1 cellular context compared by ENCODE assay signal in genomic region chr1:43348809-43349593, GRCh38.
TF ChIP-seq lines count a peak whose summit lies in the region.

No MANE protein-coding gene starts in this region.

TF ChIP-seq in HepG2, 621 proteins besides CTCF, POLR2A, EP300 and RAD21 (continued from another document and continues in another):
- TF ChIP-seq IRF1 (CRISPR knock-in tag; IDR thresholded peaks at IDR 0.05; ENCODE audit: low read depth) = no peak
- 0 out of 2 replicates have a peak, but pooled peaks have one; percentile 46 for TF ChIP-seq ZBTB4 (CRISPR knock-in tag; IDR thresholded peaks at IDR 0.05; ENCODE audit: borderline replicate concordance)
- no peak; a peak in 1 of 4 replicates for TF ChIP-seq NR2F1 (CRISPR knock-in tag; IDR thresholded peaks at IDR 0.05)
- TF ChIP-seq DMTF1 (CRISPR knock-in tag; IDR thresholded peaks at IDR 0.05) = 0 out of 2 replicates have a peak, but pooled peaks have one; percentile 66
- peak; percentile 97 for TF ChIP-seq ZNF121 (CRISPR knock-in tag; IDR thresholded peaks at IDR 0.05)
- TF ChIP-seq ATF4 (CRISPR knock-in tag; IDR thresholded peaks at IDR 0.05) = peak in 1 of 2 experiments; percentile 53; a peak in 1 of 4 replicates
- TF ChIP-seq HMG20A (CRISPR knock-in tag; IDR thresholded peaks at IDR 0.05; ENCODE audit: borderline replicate concordance) = no peak
- TF ChIP-seq MYPOP (CRISPR knock-in tag; IDR thresholded peaks at IDR 0.05) = peak; percentile 75; the same call in 1 of the 2 replicates
- peak; percentile 20 for TF ChIP-seq MEIS2 (CRISPR knock-in tag; IDR thresholded peaks at IDR 0.05)
- peak; percentile 66; the same call in 1 of the 2 replicates for TF ChIP-seq SNAPC4 (CRISPR knock-in tag; IDR thresholded peaks at IDR 0.05)
- TF ChIP-seq ZSCAN12 (CRISPR knock-in tag; IDR thresholded peaks at IDR 0.05) = peak; percentile 80; the same call in 1 of the 2 replicates
- 0 out of 2 replicates have a peak, but pooled peaks have one; percentile 15 for TF ChIP-seq ZFP37 (CRISPR knock-in tag; IDR thresholded peaks at IDR 0.05; ENCODE audit: borderline replicate concordance)
- TF ChIP-seq ZNF510 (CRISPR knock-in tag; IDR thresholded peaks at IDR 0.05; ENCODE audit: low read depth) = no peak
- TF ChIP-seq DRAP1 (CRISPR knock-in tag; IDR thresholded peaks at IDR 0.05) = peak; percentile 46; the same call in 1 of the 2 replicates
- TF ChIP-seq TEAD3 (CRISPR knock-in tag; optimal IDR thresholded peaks at IDR 0.05; ENCODE audit: borderline replicate concordance) = peak; percentile 23
- TF ChIP-seq BRCA1 (CRISPR knock-in tag; IDR thresholded peaks at IDR 0.05) = peak; percentile 52; the same call in 1 of the 2 replicates
- no peak; the same call in 1 of the 2 replicates for TF ChIP-seq RFX1 (IDR thresholded peaks at IDR 0.05)
- TF ChIP-seq NR0B2 (CRISPR knock-in tag; IDR thresholded peaks at IDR 0.05) = 0 out of 2 replicates have a peak, but pooled peaks have one; percentile 2
- TF ChIP-seq RBM39 (IDR thresholded peaks at IDR 0.05; ENCODE audit: low read depth, low read length, poor library complexity, severe bottlenecking) = peak; percentile 35
- TF ChIP-seq ERF (CRISPR knock-in tag; IDR thresholded peaks at IDR 0.05) = peak; percentile 57
- peak; percentile 42 for TF ChIP-seq MEIS1 (CRISPR knock-in tag; IDR thresholded peaks at IDR 0.05; ENCODE audit: borderline replicate concordance)
- no peak for TF ChIP-seq HNRNPUL1 (IDR thresholded peaks at IDR 0.05; ENCODE audit: low read depth, low read length)
- peak; percentile 59 to 65; a peak in 3 of 4 replicates for TF ChIP-seq HMGXB4 (CRISPR knock-in tag; IDR thresholded peaks at IDR 0.05; ENCODE audit: borderline replicate concordance in 1 of 2, low read depth in 1 of 2)
- TF ChIP-seq ZMYM4 (CRISPR knock-in tag; IDR thresholded peaks at IDR 0.05) = peak; percentile 13; the same call in 1 of the 2 replicates
- peak; percentile 10; the same call in 1 of the 2 replicates for TF ChIP-seq HINFP (CRISPR knock-in tag; IDR thresholded peaks at IDR 0.05; ENCODE audit: low read depth)
- TF ChIP-seq POLR2AphosphoS5 (IDR thresholded peaks at IDR 0.05; ENCODE audit: low read depth, low read length) = peak; percentile 61
- TF ChIP-seq HDAC1 (CRISPR knock-in tag; IDR thresholded peaks at IDR 0.05) = peak; percentile 76
